20 cellular contexts compared by ENCODE assay signal in genomic region chr18:62870643-62871042, GRCh38.
"Had no signal": no experiment of that assay in that cellular context is flagged by ENCODE, and none has a peak within 500 bp of the region (broad histone marks: within the 10 kb centered on the region; RNA-seq: fewer than 3 reads in every experiment).

No MANE protein-coding gene starts in this region.

- ATAC-seq: body of pancreas; esophagus mucosa; left lung; naive thymus-derived CD4-positive, alpha-beta T cell; right cardiac atrium; stimulated activated naive CD8-positive, alpha-beta T cell treated with anti-CD3 and anti-CD28 coated beads, Interleukin-15, Interleukin-2, amounts not matched to agents 100 U/mL and 50 U/mL, for 24 hours had no signal

- H3K27me3 ChIP-seq: body of pancreas, cardiac muscle cell, left lung, ovary, upper lobe of left lung had no signal

- H3K9me3 Mint-ChIP-seq: activated CD4-positive, alpha-beta T cell treated with anti-CD3 and anti-CD28 coated beads, Interleukin-2, amount 10 ng/mL, durations not matched to agents 7 days and 5 days; activated naive CD4-positive, alpha-beta T cell treated with anti-CD3 and anti-CD28 coated beads, Interleukin-2, amount 50 U/mL, for 24 hours; naive thymus-derived CD4-positive, alpha-beta T cell had no signal

- H3K4me1 ChIP-seq: body of pancreas, left lung, upper lobe of left lung had no signal

- H3K36me3 Mint-ChIP-seq: activated naive CD4-positive, alpha-beta T cell treated with anti-CD3 and anti-CD28 coated beads, Interleukin-2, amount 50 U/mL, for 24 hours had no signal

- DNase-seq: activated CD4-positive, alpha-beta T cell treated with anti-CD3 and anti-CD28 coated beads, Interleukin-2, amount 10 ng/mL, durations not matched to agents 7 days and 5 days; activated CD8-positive, alpha-beta T cell treated with anti-CD3 and anti-CD28 coated beads, Interleukin-2, amount 10 ng/mL, durations not matched to agents 7 days and 5 days; activated gamma-delta T cell treated with Interleukin-2 at 50 U/mL for 16 hours; anterior cingulate cortex; body of pancreas; cortex of kidney; effector CD4-positive, alpha-beta T cell; foreskin melanocyte; left lung; naive thymus-derived CD4-positive, alpha-beta T cell; ovary; right cardiac atrium; stimulated activated CD4-positive, alpha-beta T cell treated with anti-CD3 and anti-CD28 coated beads, Interleukin-12 subunit alpha, Interleukin-12 subunit beta, amount 100 ng/mL, for 4 hours; stimulated activated CD4-positive, alpha-beta T cell treated with anti-CD3 and anti-CD28 coated beads, Interleukin-4, amount 100 ng/mL, for 4 hours; stimulated activated naive CD8-positive, alpha-beta T cell treated with anti-CD3 and anti-CD28 coated beads, Interleukin-15, Interleukin-2, amounts not matched to agents 100 U/mL and 50 U/mL, for 24 hours; upper lobe of left lung; WERI-Rb-1 had no signal

- H3K27me3 Mint-ChIP-seq: activated CD4-positive, alpha-beta T cell treated with anti-CD3 and anti-CD28 coated beads, Interleukin-2, amount 10 ng/mL, durations not matched to agents 7 days and 5 days; activated naive CD4-positive, alpha-beta T cell treated with anti-CD3 and anti-CD28 coated beads, Interleukin-2, amount 50 U/mL, for 24 hours; naive thymus-derived CD4-positive, alpha-beta T cell had no signal

- H3K9me3 ChIP-seq: body of pancreas, left lung, ovary, upper lobe of left lung had no signal

- H3K27ac ChIP-seq: body of pancreas, cardiac muscle cell, left lung, ovary, upper lobe of left lung, WERI-Rb-1 had no signal

- H3K36me3 ChIP-seq: cardiac muscle cell, left lung, ovary, upper lobe of left lung, WERI-Rb-1 had no signal

- H3K4me3 ChIP-seq: body of pancreas, cardiac muscle cell, left lung, ovary, upper lobe of left lung had no signal
